ENCODE assay signal across 16 cellular contexts in genomic region chr5:33118761-33119415, GRCh38.
DNase-seq lines count a peak whose midpoint lies in the region; ATAC-seq, FAIRE-seq and TF ChIP-seq lines count a peak whose summit lies in the region.
"Had no signal": no experiment of that assay in that cellular context is flagged by ENCODE, and none has a peak within 500 bp of the region (broad histone marks: within the 10 kb centered on the region; RNA-seq: fewer than 3 reads in every experiment).

No MANE protein-coding gene starts in this region.

- peak; percentile 64 for DNase-seq in ELR (ENCODE audit: low read depth)
- DNase-seq in M059J (ENCODE audit: low read depth): peak; percentile 24
- peak; percentile 94 for DNase-seq in bronchial epithelial cell (ENCODE audit: low read depth)
- no peak for DNase-seq in keratinocyte (ENCODE audit: low read depth, low spot score)
- DNase-seq in kidney: no peak
- DNase-seq in AG08395 (ENCODE audit: low spot score): no peak
- no peak for DNase-seq in H9
- DNase-seq: ACHN; CD8-positive, alpha-beta T cell; NCI-H1105 treated with DMSO at 0.1 percent for 48 hours; NCI-H187; NCI-H446 had no signal

- no peaks in the 10 kb centered on the region for H3K23me2 ChIP-seq in H9 (ENCODE audit: insufficient read length, low read depth, low read length, poor library complexity, severe bottlenecking)

- H3K4me3 ChIP-seq in bronchial epithelial cell (ENCODE audit: low read depth, low read length): no peak overlapping the region
- H3K4me3 ChIP-seq in keratinocyte (ENCODE audit: control insufficient read depth in 2 of 3, extremely low read depth in 1 of 3, insufficient read depth in 2 of 3, low read depth in 1 of 3, low read length in 3 of 3): no peak overlapping the region
- no peak overlapping the region for H3K4me3 ChIP-seq in kidney (ENCODE audit: low read length in 2 of 2)

- dilution Hi-C loops in keratinocyte (cut with MboI; ENCODE audit: extremely low pct_ligation_motif_present, low sequenced_read_pairs): no loop called here

- no CpG with 5 or more reads among the region's 1 CpG for WGBS in H9 (ENCODE audit: extremely low coverage, insufficient read length, low lambda C conversion rate)

- no peak overlapping the region for H3K14ac ChIP-seq in H9 (ENCODE audit: insufficient read depth, low read length)

- H3K9me3 ChIP-seq in keratinocyte (ENCODE audit: control insufficient read depth, low read depth, low read length) (no peaks in the 10 kb centered on the region), kidney (ENCODE audit: control insufficient read depth in 1 of 2, low read length in 2 of 2) (no peaks in the 10 kb centered on the region), H9 (ENCODE audit: control insufficient read depth, low read depth, low read length) (no peaks in the 10 kb centered on the region)

- no peaks in the 10 kb centered on the region for H3K79me2 ChIP-seq in keratinocyte (ENCODE audit: control insufficient read depth, insufficient read depth, low read length)
- no peaks in the 10 kb centered on the region for H3K79me2 ChIP-seq in H9 (ENCODE audit: insufficient read depth, low read length)

- H2AK5ac ChIP-seq in H9 (ENCODE audit: insufficient read length, low read length): no peak overlapping the region

- H3K9me3 Mint-ChIP-seq in H9: no peaks in the 10 kb centered on the region; a peak in 1 of 5 replicates
- no peaks in the 10 kb centered on the region for H3K9me3 Mint-ChIP-seq in stimulated activated memory B cell treated with anti-CD40 and anti-IgM and Interleukin-4, amounts not matched to agents 10 μg/mL and 1 μg/mL and 100 μg/mL, for 72 hours

- H3K27me3 ChIP-seq in bronchial epithelial cell (ENCODE audit: control insufficient read depth, insufficient read depth, low read length): no peaks in the 10 kb centered on the region
- H3K27me3 ChIP-seq in keratinocyte (ENCODE audit: control insufficient read depth, extremely low read depth, insufficient read depth, low read length): no peaks in the 10 kb centered on the region
- H3K27me3 ChIP-seq in H9 (ENCODE audit: insufficient read depth, low read length): no peaks in the 10 kb centered on the region

- no peaks in the 10 kb centered on the region for H3K79me1 ChIP-seq in H9 (ENCODE audit: insufficient read depth, low read depth, low read length, poor library complexity, severe bottlenecking)

- no peak overlapping the region for H4K8ac ChIP-seq in H9 (replicated peaks; ENCODE audit: insufficient read length, low read depth, low read length)

- no peak overlapping the region for H2BK120ac ChIP-seq in H9 (ENCODE audit: low read depth, low read length, poor library complexity, severe bottlenecking)

- H3K27me3 Mint-ChIP-seq in H9 (ENCODE audit: low read depth): no peaks in the 10 kb centered on the region
- no peaks in the 10 kb centered on the region for H3K27me3 Mint-ChIP-seq in stimulated activated memory B cell treated with anti-CD40 and anti-IgM and Interleukin-4, amounts not matched to agents 10 μg/mL and 1 μg/mL and 100 μg/mL, for 72 hours

- H3K9ac ChIP-seq in keratinocyte (ENCODE audit: control insufficient read depth, extremely low read depth, insufficient read depth, low read length) (no peak overlapping the region), kidney (ENCODE audit: low read length in 2 of 2) (no peak overlapping the region), H9 (ENCODE audit: extremely low read depth, insufficient read length, low read length) (no peak overlapping the region)
- H3K9ac ChIP-seq: KMS-11 had no signal

- no peak overlapping the region for H3K4ac ChIP-seq in H9 (ENCODE audit: low read depth, low read length)

- H3K4me3 Mint-ChIP-seq in H9: no peak overlapping the region
- no peak overlapping the region for H3K4me3 Mint-ChIP-seq in stimulated activated memory B cell treated with anti-CD40 and anti-IgM and Interleukin-4, amounts not matched to agents 10 μg/mL and 1 μg/mL and 100 μg/mL, for 72 hours
- H3K4me3 Mint-ChIP-seq: CD8-positive, alpha-beta T cell had no signal

- no peak overlapping the region for H2BK15ac ChIP-seq in H9 (ENCODE audit: low read depth, low read length)

- no peak overlapping the region for H3K4me2 ChIP-seq in keratinocyte (ENCODE audit: control insufficient read depth, extremely low read depth, insufficient read depth, low read depth, low read length)
- no peak overlapping the region for H3K4me2 ChIP-seq in H9 (ENCODE audit: insufficient read depth, insufficient read length, low read length)
- H3K4me2 ChIP-seq: KMS-11 had no signal

- no peak for ATAC-seq in stimulated activated memory B cell treated with anti-CD40 and anti-IgM and Interleukin-4, amounts not matched to agents 10 μg/mL and 1 μg/mL and 100 μg/mL, for 72 hours
- ATAC-seq: CD8-positive, alpha-beta T cell; Right ventricle myocardium inferior had no signal

- H4K20me1 ChIP-seq in keratinocyte (ENCODE audit: control insufficient read depth, extremely low read depth, insufficient read depth, low read length): no peaks in the 10 kb centered on the region
- H4K20me1 ChIP-seq in H9 (ENCODE audit: control insufficient read depth, insufficient read depth, insufficient read length): no peaks in the 10 kb centered on the region

- FAIRE-seq in bronchial epithelial cell (lab: Jason Lieb, UNC): no peak
- FAIRE-seq in keratinocyte (lab: Jason Lieb, UNC): peak; percentile 65
- no peak for FAIRE-seq in kidney (lab: Jason Lieb, UNC)
- FAIRE-seq: D721Med had no signal

- H2BK12ac ChIP-seq in H9 (ENCODE audit: insufficient read length, low read depth, low read length): no peak overlapping the region

- intact Hi-C loops in kidney (cut with DNase I): no loop called here

- H3K36me3 ChIP-seq in bronchial epithelial cell (ENCODE audit: control insufficient read depth, insufficient read depth, low read length): no peaks in the 10 kb centered on the region
- H3K36me3 ChIP-seq in keratinocyte (ENCODE audit: control insufficient read depth in 2 of 2, extremely low read depth in 1 of 2, insufficient read depth in 2 of 2, low read length in 2 of 2): no peaks in the 10 kb centered on the region
- no peaks in the 10 kb centered on the region for H3K36me3 ChIP-seq in kidney (ENCODE audit: control insufficient read depth in 1 of 2, insufficient read depth in 2 of 2, low read length in 2 of 2)

- H3K18ac ChIP-seq in H9 (ENCODE audit: insufficient read length, low read depth, low read length): no peak overlapping the region

- no peak overlapping the region for H4K5ac ChIP-seq in H9 (ENCODE audit: insufficient read length, low read depth, low read length)

- H3K4me1 ChIP-seq in keratinocyte (ENCODE audit: control insufficient read depth, extremely low read depth, insufficient read depth, low read length): peaks cover 15% of the 10 kb centered on the region
- H3K4me1 ChIP-seq in kidney (ENCODE audit: control insufficient read depth in 1 of 2, insufficient read depth in 1 of 2, low read depth in 1 of 2, low read length in 2 of 2): no peaks in the 10 kb centered on the region
- H3K4me1 ChIP-seq in H9 (ENCODE audit: insufficient read depth, low read length): no peaks in the 10 kb centered on the region

- no peak overlapping the region for H4K91ac ChIP-seq in H9 (ENCODE audit: insufficient read length, low read depth, low read length)

- H3K27ac ChIP-seq in keratinocyte (ENCODE audit: control insufficient read depth, insufficient read depth, low read length) (peak overlapping the region; percentile 44), kidney (ENCODE audit: low read depth in 2 of 2, low read length in 2 of 2) (no peak overlapping the region), H9 (ENCODE audit: insufficient read length, low read depth, low read length) (no peak overlapping the region)
- H3K27ac ChIP-seq: KMS-11 had no signal

- no peak overlapping the region for H2BK5ac ChIP-seq in H9 (ENCODE audit: insufficient read length, low read length)

- no peak overlapping the region for H3T11ph ChIP-seq in H9 (ENCODE audit: low read length)

- no peak overlapping the region for H3K23ac ChIP-seq in H9 (ENCODE audit: insufficient read length, low read depth, low read length)

- TF ChIP-seq CTCF in bronchial epithelial cell (IDR thresholded peaks at IDR 0.05; ENCODE audit: insufficient read depth, low read length, severe bottlenecking) (no peak), keratinocyte (optimal IDR thresholded peaks at IDR 0.05 in 1 of 3, IDR thresholded peaks at IDR 0.05 in 1 of 3, conservative IDR thresholded peaks at IDR 0.05 in 1 of 3; ENCODE audit: extremely low read depth in 1 of 3, insufficient read depth in 2 of 3, low read length in 3 of 3) (no peak), kidney (IDR thresholded peaks at IDR 0.05; ENCODE audit: borderline replicate concordance, extremely low read depth, insufficient read depth) (no peak), H9 (conservative IDR thresholded peaks at IDR 0.05) (no peak)

- no peak overlapping the region for H3K56ac ChIP-seq in H9 (ENCODE audit: insufficient read length, low read depth, low read length)

- H3K9me1 ChIP-seq in keratinocyte (ENCODE audit: control insufficient read depth, extremely low read depth, insufficient read depth, low read length): no peaks in the 10 kb centered on the region

- no peaks in the 10 kb centered on the region; a peak in 1 of 7 replicates for H3K36me3 Mint-ChIP-seq in H9 (ENCODE audit: insufficient read depth in 1 of 3, low read depth in 3 of 3)
- H3K36me3 Mint-ChIP-seq in stimulated activated memory B cell treated with anti-CD40 and anti-IgM and Interleukin-4, amounts not matched to agents 10 μg/mL and 1 μg/mL and 100 μg/mL, for 72 hours: no peaks in the 10 kb centered on the region
- H3K36me3 Mint-ChIP-seq: CD8-positive, alpha-beta T cell had no signal

- no peaks in the 10 kb centered on the region for H3K4me1 Mint-ChIP-seq in H9
- no peaks in the 10 kb centered on the region for H3K4me1 Mint-ChIP-seq in stimulated activated memory B cell treated with anti-CD40 and anti-IgM and Interleukin-4, amounts not matched to agents 10 μg/mL and 1 μg/mL and 100 μg/mL, for 72 hours

- H2AFZ ChIP-seq in keratinocyte (ENCODE audit: control insufficient read depth, low read length) (peak overlapping the region; percentile 34), H9 (ENCODE audit: low read length) (no peak overlapping the region)

- H2BK20ac ChIP-seq in H9 (ENCODE audit: low read depth, low read length, poor library complexity, severe bottlenecking): no peak overlapping the region

- no peak overlapping the region for H3K27ac Mint-ChIP-seq in H9
- no peak overlapping the region for H3K27ac Mint-ChIP-seq in stimulated activated memory B cell treated with anti-CD40 and anti-IgM and Interleukin-4, amounts not matched to agents 10 μg/mL and 1 μg/mL and 100 μg/mL, for 72 hours
- H3K27ac Mint-ChIP-seq: CD8-positive, alpha-beta T cell had no signal

Comparison
In these comparisons a context has a peak if more than half of its experiments do, and no peak if none do; other contexts are left out.
1. DNase-seq: peak in ELR (single experiment), M059J (single experiment) and bronchial epithelial cell (single experiment); none in keratinocyte (single experiment), kidney (single experiment), AG08395 (single experiment) and H9 (single experiment).